ENCODE assay signal across 24 cellular contexts in the genomic region with DNA sequence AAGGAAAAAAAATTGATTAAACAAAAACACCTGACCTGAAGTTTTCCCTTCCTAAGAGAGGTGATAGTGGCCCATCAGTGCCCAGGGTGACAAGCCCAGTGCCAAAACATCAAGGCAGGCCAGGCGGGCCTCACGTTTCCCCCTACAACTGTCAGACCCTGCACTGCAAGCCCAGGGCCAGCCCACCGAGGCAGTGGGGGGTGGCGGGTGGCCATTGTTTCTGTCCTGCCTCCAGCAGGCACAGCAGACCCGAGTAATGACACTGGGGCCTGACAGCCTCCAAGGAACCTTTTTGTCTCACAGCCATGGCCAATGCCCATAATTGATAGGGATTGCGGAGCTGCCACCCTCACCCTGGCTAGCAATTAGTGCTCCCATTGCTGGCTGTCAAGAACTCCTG.
"Had no signal": no experiment of that assay in that cellular context is flagged by ENCODE, and none has a peak within 500 bp of the region (broad histone marks: within the 10 kb centered on the region; RNA-seq: fewer than 3 reads in every experiment).

No MANE protein-coding gene starts in this region.

- H3K36me3 ChIP-seq: left lung, ovary, right atrium auricular region, right lobe of liver, tibial nerve, uterus had no signal

- ATAC-seq: left colon; left lung; mucosa of descending colon; naive thymus-derived CD4-positive, alpha-beta T cell; natural killer cell treated with Interleukin-12 subunit alpha and Interleukin-12 subunit beta and Interleukin-15 and Interleukin-18, amount 100 ng/mL, for 72 hours; right lobe of liver; stimulated activated memory B cell treated with anti-CD40 and anti-IgM and Interleukin-4, amounts not matched to agents 10 μg/mL and 1 μg/mL and 100 μg/mL, for 72 hours had no signal

- H3K4me3 ChIP-seq: left lung, lung, mucosa of descending colon, ovary, right atrium auricular region, right lobe of liver, smooth muscle cell, tibial nerve, uterus had no signal

- H3K27me3 ChIP-seq: left lung, ovary, right atrium auricular region, right lobe of liver, tibial nerve, uterus had no signal

- DNase-seq: hypothalamus; immature natural killer cell; kidney; left colon; left lung; midbrain; mucosa of descending colon; naive thymus-derived CD4-positive, alpha-beta T cell; ovary; right lobe of liver; stimulated activated CD4-positive, alpha-beta T cell treated with anti-CD3 and anti-CD28 coated beads, Interleukin-1b, Interleukin-23, amount 100 ng/mL, for 48 hours; stimulated activated CD4-positive, alpha-beta T cell treated with anti-CD3 and anti-CD28 coated beads, Interleukin-2, amount 100 ng/mL, for 48 hours; stimulated activated CD4-positive, alpha-beta T cell treated with anti-CD3 and anti-CD28 coated beads, Interleukin-4, amount 100 ng/mL, for 4 hours; stimulated activated CD8-positive, alpha-beta memory T cell treated with anti-CD3 and anti-CD28 coated beads, Interleukin-4, amount 100 ng/mL, for 48 hours; stimulated activated naive CD4-positive, alpha-beta T cell treated with Interleukin-2 at 50 U/mL for 16 hours; stimulated activated naive CD8-positive, alpha-beta T cell treated with anti-CD3 and anti-CD28 coated beads, Interleukin-15, amount 100 ng/mL, for 72 hours; substantia nigra; uterus had no signal

- H3K4me2 ChIP-seq: smooth muscle cell had no signal

- H3K27ac ChIP-seq: left lung, ovary, right atrium auricular region, right lobe of liver, tibial nerve, uterus had no signal

- H3K4me1 ChIP-seq: right atrium auricular region, tibial nerve, uterus had no signal

- H3K9me3 ChIP-seq: left lung, mucosa of descending colon, ovary, right atrium auricular region, right lobe of liver, uterus had no signal
